Comparison of ENCODE assay signal across 3 cellular contexts in the genomic region with DNA sequence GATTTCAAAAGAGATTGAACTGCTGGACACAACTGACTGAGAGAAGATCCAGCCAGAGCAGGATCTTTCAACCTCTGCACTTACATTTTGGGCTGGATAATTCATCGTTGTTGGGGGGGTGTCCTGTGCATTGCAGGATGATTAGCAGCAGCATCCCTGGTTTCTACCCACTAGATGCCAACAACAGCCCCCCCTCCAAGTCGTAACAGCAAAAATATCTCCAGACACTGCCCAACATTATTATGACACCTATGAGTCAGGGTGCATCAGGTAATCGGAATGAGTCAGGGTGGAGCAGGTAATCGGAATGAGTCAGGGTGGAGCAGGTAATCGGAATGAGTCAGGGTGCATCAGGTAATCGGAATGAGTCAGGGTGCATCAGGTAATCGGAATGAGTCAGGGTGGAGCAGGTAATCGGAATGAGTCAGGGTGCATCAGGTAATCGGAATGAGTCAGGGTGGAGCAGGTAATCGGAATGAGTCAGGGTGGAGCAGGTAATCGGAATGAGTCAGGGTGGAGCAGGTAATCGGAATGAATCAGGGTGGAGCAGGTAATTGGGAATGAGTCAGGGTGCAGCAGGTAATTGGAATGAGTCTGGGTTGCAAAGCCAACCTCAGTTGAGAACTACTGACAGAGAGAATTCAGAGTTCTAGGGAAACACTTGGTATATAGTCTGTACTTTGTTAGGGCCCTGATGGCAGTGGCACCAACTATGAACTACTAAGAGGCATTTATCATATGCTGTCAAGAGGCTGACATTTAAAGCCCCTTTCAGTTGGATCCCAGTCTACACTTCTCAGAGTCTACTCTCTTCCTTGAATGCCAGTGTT. TPM values are rescaled to one million over a fixed set of nuclear protein-coding genes. Genes with fewer than 3 reads are reported as not detected.
"Had no signal": no experiment of that assay in that cellular context is flagged by ENCODE, and none has a peak within 500 bp of the region (broad histone marks: within the 10 kb centered on the region; RNA-seq: fewer than 3 reads in every experiment).

No MANE protein-coding gene starts in this region.

RNA-seq across cellular contexts. Expression of a gene that starts 33.5 kb away (rescaled TPM):
- total RNA-seq: activated CD4-positive, alpha-beta T cell treated with anti-CD3 and anti-CD28 coated beads, Interleukin-2, amount 10 ng/mL, durations not matched to agents 24 days and 14 days; activated CD8-positive, alpha-beta T cell treated with anti-CD3 and anti-CD28 coated beads, Interleukin-2, amount 10 ng/mL, durations not matched to agents 7 days and 5 days; activated naive CD4-positive, alpha-beta T cell treated with anti-CD3 and anti-CD28 coated beads for 36 hours had no signal
